8 cellular contexts compared by ENCODE assay signal in the genomic region with DNA sequence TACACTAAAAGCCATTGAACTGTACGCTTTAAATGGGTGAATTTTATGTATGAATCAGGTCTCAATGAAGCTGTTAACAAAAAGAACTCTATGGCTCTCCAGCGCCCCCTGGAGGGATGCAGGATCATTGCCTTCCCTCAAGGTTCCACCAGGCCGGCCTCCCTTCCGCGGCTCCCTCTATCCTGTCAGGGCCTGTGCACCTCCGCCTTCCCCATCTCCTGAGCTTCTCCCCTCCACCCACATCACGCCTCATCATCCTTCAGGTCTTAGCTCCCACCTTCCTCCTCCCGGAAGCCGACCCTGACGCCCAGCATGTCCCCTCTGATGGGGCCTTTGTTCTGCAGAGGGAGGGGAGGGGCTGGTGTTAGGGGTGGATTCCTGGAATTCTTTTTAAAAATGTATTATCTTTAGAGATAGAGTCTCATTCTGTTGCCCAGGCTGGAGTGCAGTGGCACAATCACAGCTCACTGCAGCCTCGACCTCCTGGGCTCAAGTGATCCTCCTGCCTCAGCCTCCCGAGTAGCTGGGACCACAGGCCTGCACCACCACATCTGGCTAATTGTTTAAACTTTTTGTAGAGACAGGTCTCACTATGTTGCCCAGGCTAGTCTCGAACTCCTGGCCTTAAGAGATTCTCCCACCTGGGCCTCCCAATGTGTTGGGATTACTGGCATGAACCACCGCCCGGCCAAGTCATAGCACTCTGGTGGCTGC. TPM values are rescaled to one million over a fixed set of nuclear protein-coding genes. Genes with fewer than 3 reads are reported as not detected.
A peak's percentile ranks its signal among the peaks of the same experiment; 100 is the strongest.
DNase-seq lines count a peak whose midpoint lies in the region; ATAC-seq and TF ChIP-seq lines count a peak whose summit lies in the region.

No MANE protein-coding gene starts in this region.

- H3K27ac ChIP-seq in left ventricle myocardium inferior (replicated peaks), result no peak overlapping the region

- no peak overlapping the region for H3K4me3 ChIP-seq in left ventricle myocardium inferior

- no peaks in the 10 kb centered on the region for H3K36me3 ChIP-seq in left ventricle myocardium inferior

- intact Hi-C loops in left ventricle myocardium inferior (cut with micrococcal nuclease), result loop anchor here (10.0 kb wide), 1 partner anchor 97 kb away; no protein-coding TSS in a partner anchor

- H3K4me1 ChIP-seq in left ventricle myocardium inferior, result no peaks in the 10 kb centered on the region

- TF ChIP-seq CTCF in left ventricle myocardium inferior (IDR thresholded peaks at IDR 0.05; ENCODE audit: borderline replicate concordance), result peak; percentile 92

- DNase-seq in ELR (ENCODE audit: low read depth) (peak; percentile 75), M059J (ENCODE audit: low read depth) (peak; percentile 63), SW480 (ENCODE audit: low spot score) (peak; percentile 78), left ventricle myocardium inferior (peak; percentile 71), retina (peak; percentile 79)
- peak; percentile 69 for DNase-seq in activated naive CD8-positive, alpha-beta T cell treated with anti-CD3 and anti-CD28 coated beads, Interleukin-2, amount 50 U/mL, for 16 hours (ENCODE audit: low read depth, low spot score)

- ATAC-seq in HG02678 (IDR thresholded peaks at IDR 0.05; ENCODE audit: unreplicated experiment) (no peak), HG03565 (IDR thresholded peaks at IDR 0.05; ENCODE audit: unreplicated experiment) (no peak)

- H3K9me3 ChIP-seq in left ventricle myocardium inferior (replicated peaks), result no peaks in the 10 kb centered on the region

- peaks cover 53% of the 10 kb centered on the region for H3K27me3 ChIP-seq in left ventricle myocardium inferior (ENCODE audit: low read depth)

RNA-seq across cellular contexts. Expression of gene MEIS3, which starts 27.7 kb away (rescaled TPM):
- 3.3 and 5.4 TPM in 2 replicates for total RNA-seq in M059J (2014; rRNA removed; shearing (Covaris generic))
- 3.2 TPM for total RNA-seq in left ventricle myocardium inferior

RNA-seq across cellular contexts. Expression of gene DHX34, which starts 42.6 kb away (rescaled TPM):
- total RNA-seq in M059J (2014; rRNA removed; shearing (Covaris generic)), result 10.8 and 16.2 TPM in 2 replicates
- 8.1 TPM for total RNA-seq in left ventricle myocardium inferior

RNA-seq across cellular contexts. Expression of gene C5AR2, which starts 59.7 kb away (rescaled TPM):
- 0.39 and 0.91 TPM in 2 replicates for total RNA-seq in M059J (2014; rRNA removed; shearing (Covaris generic))
- total RNA-seq in left ventricle myocardium inferior, result 0.38 TPM
